Comparison of ENCODE assay signal across 16 cellular contexts in the genomic region with DNA sequence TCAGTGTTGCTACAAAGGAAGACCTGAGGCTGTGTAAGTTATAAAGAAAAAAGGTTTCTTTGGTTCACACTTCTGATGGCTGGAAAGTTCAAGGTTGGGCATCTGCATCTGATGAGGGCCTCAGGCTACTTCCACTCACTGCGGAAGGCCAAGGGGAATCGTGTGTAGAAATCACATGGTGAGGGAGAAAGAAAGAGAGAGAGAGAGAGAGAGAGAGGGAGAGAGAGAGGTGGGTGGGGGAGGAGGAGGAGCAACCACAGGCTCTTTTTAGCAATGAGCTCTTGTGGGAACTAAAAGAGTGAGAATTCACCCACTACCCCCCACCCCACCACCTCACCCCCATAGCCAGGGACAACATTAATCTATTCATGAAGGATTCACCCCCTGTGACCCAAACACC.
"Had no signal": no experiment of that assay in that cellular context is flagged by ENCODE, and none has a peak within 500 bp of the region (broad histone marks: within the 10 kb centered on the region; RNA-seq: fewer than 3 reads in every experiment).

No MANE protein-coding gene starts in this region.

- H3K36me3 Mint-ChIP-seq: activated naive CD8-positive, alpha-beta T cell treated with anti-CD3 and anti-CD28 coated beads for 36 hours had no signal

- DNase-seq: activated CD4-positive, alpha-beta T cell treated with anti-CD3 and anti-CD28 coated beads for 36 hours; activated CD8-positive, alpha-beta memory T cell treated with anti-CD3 and anti-CD28 coated beads, Interleukin-2, amount 50 U/mL, for 48 hours; activated naive CD8-positive, alpha-beta T cell treated with anti-CD3 and anti-CD28 coated beads for 36 hours; activated T-cell treated with anti-CD3 and anti-CD28 coated beads, Interleukin-2, amount 50 U/mL, for 72 hours; islet precursor cell; small intestine; T-helper 1 cell; T1000 had no signal

- H3K4me3 ChIP-seq: hepatocyte, lung, right atrium auricular region, suprapubic skin had no signal

- H3K27ac ChIP-seq: hepatocyte, right atrium auricular region, suprapubic skin, VCaP had no signal

- H3K9me3 Mint-ChIP-seq: activated naive CD8-positive, alpha-beta T cell treated with anti-CD3 and anti-CD28 coated beads for 36 hours; activated T-cell treated with anti-CD3 and anti-CD28 coated beads, Interleukin-2, amount 50 U/mL, for 72 hours; stimulated activated naive CD8-positive, alpha-beta T cell treated with anti-CD3 and anti-CD28 coated beads, Interleukin-15, Interleukin-2, amounts not matched to agents 100 ng/mL and 50 ng/mL, for 24 hours; type B pancreatic cell had no signal

- H3K36me3 ChIP-seq: right atrium auricular region had no signal

- H3K27me3 Mint-ChIP-seq: activated CD4-positive, alpha-beta T cell treated with anti-CD3 and anti-CD28 coated beads for 36 hours; activated naive CD8-positive, alpha-beta T cell treated with anti-CD3 and anti-CD28 coated beads for 36 hours; progenitor cell of endocrine pancreas; stimulated activated naive CD8-positive, alpha-beta T cell treated with anti-CD3 and anti-CD28 coated beads, Interleukin-15, Interleukin-2, amounts not matched to agents 100 ng/mL and 50 ng/mL, for 24 hours; type B pancreatic cell had no signal

- H3K9me3 ChIP-seq: right atrium auricular region, suprapubic skin had no signal

- H3K4me3 Mint-ChIP-seq: activated CD4-positive, alpha-beta T cell treated with anti-CD3 and anti-CD28 coated beads for 36 hours; activated naive CD8-positive, alpha-beta T cell treated with anti-CD3 and anti-CD28 coated beads for 36 hours; activated T-cell treated with anti-CD3 and anti-CD28 coated beads, Interleukin-2, amount 50 U/mL, for 72 hours; stimulated activated naive CD8-positive, alpha-beta T cell treated with anti-CD3 and anti-CD28 coated beads, Interleukin-15, Interleukin-2, amounts not matched to agents 100 ng/mL and 50 ng/mL, for 24 hours; type B pancreatic cell had no signal

- H3K4me2 ChIP-seq: hepatocyte had no signal

- H3K27me3 ChIP-seq: hepatocyte, right atrium auricular region, suprapubic skin had no signal

- ATAC-seq: activated CD4-positive, alpha-beta T cell treated with anti-CD3 and anti-CD28 coated beads for 36 hours; activated T-cell treated with anti-CD3 and anti-CD28 coated beads, Interleukin-2, amount 50 U/mL, for 72 hours had no signal

- H3K27ac Mint-ChIP-seq: activated CD4-positive, alpha-beta T cell treated with anti-CD3 and anti-CD28 coated beads for 36 hours; activated naive CD8-positive, alpha-beta T cell treated with anti-CD3 and anti-CD28 coated beads for 36 hours; activated T-cell treated with anti-CD3 and anti-CD28 coated beads, Interleukin-2, amount 50 U/mL, for 72 hours; stimulated activated naive CD8-positive, alpha-beta T cell treated with anti-CD3 and anti-CD28 coated beads, Interleukin-15, Interleukin-2, amounts not matched to agents 100 ng/mL and 50 ng/mL, for 24 hours; type B pancreatic cell had no signal
